In the genomic region with DNA sequence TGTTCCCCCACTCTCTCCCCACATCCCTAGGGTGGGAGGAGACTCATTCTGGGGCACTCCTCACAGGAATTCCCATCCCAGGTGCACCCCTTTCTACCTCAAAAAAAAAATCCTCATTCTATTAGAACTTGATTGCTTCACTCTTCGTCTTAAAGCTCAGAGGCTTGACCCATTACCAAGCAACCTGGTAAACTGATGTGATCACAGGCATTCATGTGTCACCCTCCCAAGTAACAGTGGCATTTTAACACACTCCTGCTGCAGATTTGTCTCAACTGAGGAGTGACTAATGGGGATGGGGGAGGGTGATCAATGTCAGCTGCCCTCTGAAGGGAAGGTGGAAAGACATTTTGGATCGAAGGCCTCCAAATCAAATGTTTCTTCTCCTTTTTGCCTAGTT, we compare ENCODE assay signal across 1 cellular context.
TF ChIP-seq lines count a peak whose summit lies in the region.

No MANE protein-coding gene starts in this region.

TF ChIP-seq in GM23338, 12 proteins besides CTCF, POLR2A, EP300 and RAD21 (continued from another document):
- TF ChIP-seq, protein P1, sequence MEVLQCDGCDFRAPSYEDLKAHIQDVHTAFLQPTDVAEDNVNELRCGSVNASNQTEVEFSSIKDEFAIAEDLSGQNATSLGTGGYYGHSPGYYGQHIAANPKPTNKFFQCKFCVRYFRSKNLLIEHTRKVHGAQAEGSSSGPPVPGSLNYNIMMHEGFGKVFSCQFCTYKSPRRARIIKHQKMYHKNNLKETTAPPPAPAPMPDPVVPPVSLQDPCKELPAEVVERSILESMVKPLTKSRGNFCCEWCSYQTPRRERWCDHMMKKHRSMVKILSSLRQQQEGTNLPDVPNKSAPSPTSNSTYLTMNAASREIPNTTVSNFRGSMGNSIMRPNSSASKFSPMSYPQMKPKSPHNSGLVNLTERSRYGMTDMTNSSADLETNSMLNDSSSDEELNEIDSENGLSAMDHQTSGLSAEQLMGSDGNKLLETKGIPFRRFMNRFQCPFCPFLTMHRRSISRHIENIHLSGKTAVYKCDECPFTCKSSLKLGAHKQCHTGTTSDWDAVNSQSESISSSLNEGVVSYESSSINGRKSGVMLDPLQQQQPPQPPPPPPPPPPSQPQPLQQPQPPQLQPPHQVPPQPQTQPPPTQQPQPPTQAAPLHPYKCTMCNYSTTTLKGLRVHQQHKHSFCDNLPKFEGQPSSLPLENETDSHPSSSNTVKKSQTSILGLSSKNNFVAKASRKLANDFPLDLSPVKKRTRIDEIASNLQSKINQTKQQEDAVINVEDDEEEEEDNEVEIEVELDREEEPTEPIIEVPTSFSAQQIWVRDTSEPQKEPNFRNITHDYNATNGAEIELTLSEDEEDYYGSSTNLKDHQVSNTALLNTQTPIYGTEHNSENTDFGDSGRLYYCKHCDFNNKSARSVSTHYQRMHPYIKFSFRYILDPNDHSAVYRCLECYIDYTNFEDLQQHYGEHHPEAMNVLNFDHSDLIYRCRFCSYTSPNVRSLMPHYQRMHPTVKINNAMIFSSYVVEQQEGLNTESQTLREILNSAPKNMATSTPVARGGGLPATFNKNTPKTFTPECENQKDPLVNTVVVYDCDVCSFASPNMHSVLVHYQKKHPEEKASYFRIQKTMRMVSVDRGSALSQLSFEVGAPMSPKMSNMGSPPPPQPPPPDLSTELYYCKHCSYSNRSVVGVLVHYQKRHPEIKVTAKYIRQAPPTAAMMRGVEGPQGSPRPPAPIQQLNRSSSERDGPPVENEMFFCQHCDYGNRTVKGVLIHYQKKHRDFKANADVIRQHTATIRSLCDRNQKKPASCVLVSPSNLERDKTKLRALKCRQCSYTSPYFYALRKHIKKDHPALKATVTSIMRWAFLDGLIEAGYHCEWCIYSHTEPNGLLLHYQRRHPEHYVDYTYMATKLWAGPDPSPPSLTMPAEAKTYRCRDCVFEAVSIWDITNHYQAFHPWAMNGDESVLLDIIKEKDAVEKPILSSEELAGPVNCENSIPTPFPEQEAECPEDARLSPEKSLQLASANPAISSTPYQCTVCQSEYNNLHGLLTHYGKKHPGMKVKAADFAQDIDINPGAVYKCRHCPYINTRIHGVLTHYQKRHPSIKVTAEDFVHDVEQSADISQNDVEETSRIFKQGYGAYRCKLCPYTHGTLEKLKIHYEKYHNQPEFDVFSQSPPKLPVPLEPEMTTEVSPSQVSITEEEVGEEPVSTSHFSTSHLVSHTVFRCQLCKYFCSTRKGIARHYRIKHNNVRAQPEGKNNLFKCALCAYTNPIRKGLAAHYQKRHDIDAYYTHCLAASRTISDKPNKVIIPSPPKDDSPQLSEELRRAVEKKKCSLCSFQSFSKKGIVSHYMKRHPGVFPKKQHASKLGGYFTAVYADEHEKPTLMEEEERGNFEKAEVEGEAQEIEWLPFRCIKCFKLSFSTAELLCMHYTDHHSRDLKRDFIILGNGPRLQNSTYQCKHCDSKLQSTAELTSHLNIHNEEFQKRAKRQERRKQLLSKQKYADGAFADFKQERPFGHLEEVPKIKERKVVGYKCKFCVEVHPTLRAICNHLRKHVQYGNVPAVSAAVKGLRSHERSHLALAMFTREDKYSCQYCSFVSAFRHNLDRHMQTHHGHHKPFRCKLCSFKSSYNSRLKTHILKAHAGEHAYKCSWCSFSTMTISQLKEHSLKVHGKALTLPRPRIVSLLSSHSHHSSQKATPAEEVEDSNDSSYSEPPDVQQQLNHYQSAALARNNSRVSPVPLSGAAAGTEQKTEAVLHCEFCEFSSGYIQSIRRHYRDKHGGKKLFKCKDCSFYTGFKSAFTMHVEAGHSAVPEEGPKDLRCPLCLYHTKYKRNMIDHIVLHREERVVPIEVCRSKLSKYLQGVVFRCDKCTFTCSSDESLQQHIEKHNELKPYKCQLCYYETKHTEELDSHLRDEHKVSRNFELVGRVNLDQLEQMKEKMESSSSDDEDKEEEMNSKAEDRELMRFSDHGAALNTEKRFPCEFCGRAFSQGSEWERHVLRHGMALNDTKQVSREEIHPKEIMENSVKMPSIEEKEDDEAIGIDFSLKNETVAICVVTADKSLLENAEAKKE (CRISPR knock-in tag; IDR thresholded peaks at IDR 0.05): no peak
- TF ChIP-seq POLR2AphosphoS5 (IDR thresholded peaks at IDR 0.05; ENCODE audit: low read depth) (no peak), CREB1 (CRISPR knock-in tag; IDR thresholded peaks at IDR 0.05; ENCODE audit: low read depth) (no peak), ZNF114 (CRISPR knock-in tag; IDR thresholded peaks at IDR 0.05) (no peak), EZH2 (IDR thresholded peaks at IDR 0.05; ENCODE audit: low read depth, unreplicated experiment) (no peak), STAT1 (IDR thresholded peaks at IDR 0.05; ENCODE audit: unreplicated experiment) (no peak), JUNB (IDR thresholded peaks at IDR 0.05; ENCODE audit: unreplicated experiment) (no peak), ZNF331 (CRISPR knock-in tag; IDR thresholded peaks at IDR 0.05; ENCODE audit: low read depth) (no peak)
- TF ChIP-seq, protein P2, sequence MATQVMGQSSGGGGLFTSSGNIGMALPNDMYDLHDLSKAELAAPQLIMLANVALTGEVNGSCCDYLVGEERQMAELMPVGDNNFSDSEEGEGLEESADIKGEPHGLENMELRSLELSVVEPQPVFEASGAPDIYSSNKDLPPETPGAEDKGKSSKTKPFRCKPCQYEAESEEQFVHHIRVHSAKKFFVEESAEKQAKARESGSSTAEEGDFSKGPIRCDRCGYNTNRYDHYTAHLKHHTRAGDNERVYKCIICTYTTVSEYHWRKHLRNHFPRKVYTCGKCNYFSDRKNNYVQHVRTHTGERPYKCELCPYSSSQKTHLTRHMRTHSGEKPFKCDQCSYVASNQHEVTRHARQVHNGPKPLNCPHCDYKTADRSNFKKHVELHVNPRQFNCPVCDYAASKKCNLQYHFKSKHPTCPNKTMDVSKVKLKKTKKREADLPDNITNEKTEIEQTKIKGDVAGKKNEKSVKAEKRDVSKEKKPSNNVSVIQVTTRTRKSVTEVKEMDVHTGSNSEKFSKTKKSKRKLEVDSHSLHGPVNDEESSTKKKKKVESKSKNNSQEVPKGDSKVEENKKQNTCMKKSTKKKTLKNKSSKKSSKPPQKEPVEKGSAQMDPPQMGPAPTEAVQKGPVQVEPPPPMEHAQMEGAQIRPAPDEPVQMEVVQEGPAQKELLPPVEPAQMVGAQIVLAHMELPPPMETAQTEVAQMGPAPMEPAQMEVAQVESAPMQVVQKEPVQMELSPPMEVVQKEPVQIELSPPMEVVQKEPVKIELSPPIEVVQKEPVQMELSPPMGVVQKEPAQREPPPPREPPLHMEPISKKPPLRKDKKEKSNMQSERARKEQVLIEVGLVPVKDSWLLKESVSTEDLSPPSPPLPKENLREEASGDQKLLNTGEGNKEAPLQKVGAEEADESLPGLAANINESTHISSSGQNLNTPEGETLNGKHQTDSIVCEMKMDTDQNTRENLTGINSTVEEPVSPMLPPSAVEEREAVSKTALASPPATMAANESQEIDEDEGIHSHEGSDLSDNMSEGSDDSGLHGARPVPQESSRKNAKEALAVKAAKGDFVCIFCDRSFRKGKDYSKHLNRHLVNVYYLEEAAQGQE (IDR thresholded peaks at IDR 0.05; ENCODE audit: unreplicated experiment): no peak
